ENCODE assay signal across 17 cellular contexts in genomic region chr10:71845410-71846406, GRCh38. TPM values are rescaled to one million over a fixed set of nuclear protein-coding genes. Genes with fewer than 3 reads are reported as not detected.
DNase-seq lines count a peak whose midpoint lies in the region; ATAC-seq and TF ChIP-seq lines count a peak whose summit lies in the region.
"Had no signal": no experiment of that assay in that cellular context is flagged by ENCODE, and none has a peak within 500 bp of the region (broad histone marks: within the 10 kb centered on the region; RNA-seq: fewer than 3 reads in every experiment).

No MANE protein-coding gene starts in this region.

- peaks cover 4% of the 10 kb centered on the region for H3K36me3 ChIP-seq in CD4-positive, CD25-positive, alpha-beta regulatory T cell (ENCODE audit: control insufficient read depth, insufficient read depth, low read length)

- no peaks in the 10 kb centered on the region for H3K9me3 Mint-ChIP-seq in CD4-positive, CD25-positive, alpha-beta regulatory T cell
- H3K9me3 Mint-ChIP-seq in activated B cell treated with CpG ODN at 0.5 μM for 24 hours (no peaks in the 10 kb centered on the region), glutamatergic neuron (ENCODE audit: unreplicated experiment) (no peaks in the 10 kb centered on the region), osteocyte (ENCODE audit: unreplicated experiment) (no peaks in the 10 kb centered on the region)
- peaks cover 2% of the 10 kb centered on the region for H3K9me3 Mint-ChIP-seq in activated CD4-positive, alpha-beta T cell treated with anti-CD3 and anti-CD28 coated beads for 36 hours (ENCODE audit: low read depth)

- DNase-seq in CD4-positive, CD25-positive, alpha-beta regulatory T cell, result no peak
- DNase-seq in activated B cell treated with CpG ODN at 0.5 μM for 24 hours (no peak), glutamatergic neuron (no peak), osteocyte (ENCODE audit: extremely low spot score, unreplicated experiment) (no peak), NCI-H510A treated with DMSO at 0.1 percent for 48 hours (lab: John Stamatoyannopoulos, UW) (no peak)
- DNase-seq in activated CD4-positive, alpha-beta T cell treated with anti-CD3 and anti-CD28 coated beads for 4 hours, result no peak
- no peak for DNase-seq in activated CD4-positive, alpha-beta T cell treated with anti-CD3 and anti-CD28 coated beads for 36 hours
- DNase-seq: activated naive CD4-positive, alpha-beta T cell treated with anti-CD3 and anti-CD28 coated beads, Interleukin-2, amount 50 U/mL, for 16 hours; dermis blood vessel endothelial cell; foreskin keratinocyte; NCI-H1092 treated with DMSO at 0.1 percent for 48 hours; RPMI8226; stimulated activated CD4-positive, alpha-beta T cell treated with anti-CD3 and anti-CD28 coated beads, Interleukin-15, amount 100 ng/mL, for 24 hours; T1000 had no signal

- TF ChIP-seq CTCF in activated B cell treated with CpG ODN at 0.5 μM for 24 hours (IDR thresholded peaks at IDR 0.05) (no peak), glutamatergic neuron (IDR thresholded peaks at IDR 0.05; ENCODE audit: partially characterized antibody, unreplicated experiment) (no peak), osteocyte (IDR thresholded peaks at IDR 0.05) (no peak)

- POLR2A ChIA-PET in activated B cell treated with CpG ODN at 0.5 μM for 24 hours (lab: Charles Lee), result interaction anchor here (0.7 to 1.5 kb wide), 3 partner anchors 10 to 469 kb away, joined by 3 to 5 read pairs (median 3); no protein-coding TSS in a partner anchor
- POLR2A ChIA-PET in activated CD4-positive, alpha-beta T cell treated with anti-CD3 and anti-CD28 coated beads for 36 hours (lab: Charles Lee), result no interaction called here

- peak overlapping the region in 3 of 4 donors; percentile 7 to 27 (median 14) for H3K4me3 Mint-ChIP-seq in CD4-positive, CD25-positive, alpha-beta regulatory T cell
- H3K4me3 Mint-ChIP-seq in activated B cell treated with CpG ODN at 0.5 μM for 24 hours, result no peak overlapping the region
- no peak overlapping the region for H3K4me3 Mint-ChIP-seq in glutamatergic neuron (ENCODE audit: unreplicated experiment)
- H3K4me3 Mint-ChIP-seq in osteocyte (ENCODE audit: unreplicated experiment), result no peak overlapping the region
- no peak overlapping the region for H3K4me3 Mint-ChIP-seq in activated CD4-positive, alpha-beta T cell treated with anti-CD3 and anti-CD28 coated beads for 36 hours
- H3K4me3 Mint-ChIP-seq: B cell had no signal

- no peaks in the 10 kb centered on the region for H3K27me3 ChIP-seq in CD4-positive, CD25-positive, alpha-beta regulatory T cell (ENCODE audit: control insufficient read depth, insufficient read depth, low read length)
- H3K27me3 ChIP-seq: foreskin keratinocyte had no signal

- no peaks in the 10 kb centered on the region for H3K36me3 Mint-ChIP-seq in CD4-positive, CD25-positive, alpha-beta regulatory T cell
- H3K36me3 Mint-ChIP-seq in activated B cell treated with CpG ODN at 0.5 μM for 24 hours (ENCODE audit: low read depth) (peaks cover 6% of the 10 kb centered on the region), glutamatergic neuron (ENCODE audit: unreplicated experiment) (no peaks in the 10 kb centered on the region), osteocyte (ENCODE audit: unreplicated experiment) (no peaks in the 10 kb centered on the region)
- H3K36me3 Mint-ChIP-seq in activated CD4-positive, alpha-beta T cell treated with anti-CD3 and anti-CD28 coated beads for 36 hours (ENCODE audit: low read depth), result no peaks in the 10 kb centered on the region

- no peak overlapping the region for H3K27ac ChIP-seq in CD4-positive, CD25-positive, alpha-beta regulatory T cell (ENCODE audit: insufficient read depth, low read length, poor library complexity, severe bottlenecking)
- H3K27ac ChIP-seq: foreskin keratinocyte had no signal

- CTCF ChIA-PET in activated B cell treated with CpG ODN at 0.5 μM for 24 hours (lab: Charles Lee), result no interaction called here
- CTCF ChIA-PET in activated CD4-positive, alpha-beta T cell treated with anti-CD3 and anti-CD28 coated beads for 36 hours (lab: Charles Lee), result interaction anchor here (0.6 to 1.5 kb wide), 3 partner anchors 9 to 51 kb away, joined by 3 to 5 read pairs (median 3); no protein-coding TSS in a partner anchor

- peaks cover 32% of the 10 kb centered on the region for H3K4me1 ChIP-seq in CD4-positive, CD25-positive, alpha-beta regulatory T cell (ENCODE audit: control insufficient read depth, insufficient read depth, low read length, poor library complexity, severe bottlenecking)

- ATAC-seq in CD4-positive, CD25-positive, alpha-beta regulatory T cell (ENCODE audit: low read depth in 2 of 2), result no peak
- ATAC-seq in activated B cell treated with CpG ODN at 0.5 μM for 24 hours (ENCODE audit: low read depth) (no peak), GM21529 (IDR thresholded peaks at IDR 0.05; ENCODE audit: unreplicated experiment) (no peak)
- no peak for ATAC-seq in activated CD4-positive, alpha-beta T cell treated with anti-CD3 and anti-CD28 coated beads for 36 hours
- ATAC-seq: foreskin keratinocyte, HCT116 had no signal

- intact Hi-C loops in activated B cell treated with CpG ODN at 0.5 μM for 24 hours (cut with micrococcal nuclease), result no loop called here
- intact Hi-C loops in activated CD4-positive, alpha-beta T cell treated with anti-CD3 and anti-CD28 coated beads for 36 hours (cut with DNase I, micrococcal nuclease), result no loop called here

- H3K27ac Mint-ChIP-seq in CD4-positive, CD25-positive, alpha-beta regulatory T cell, result no peak overlapping the region
- H3K27ac Mint-ChIP-seq in activated B cell treated with CpG ODN at 0.5 μM for 24 hours (peak overlapping the region; percentile 46), glutamatergic neuron (ENCODE audit: unreplicated experiment) (peak overlapping the region; percentile 33), osteocyte (ENCODE audit: unreplicated experiment) (peak overlapping the region; percentile 10)
- no peak overlapping the region for H3K27ac Mint-ChIP-seq in activated CD4-positive, alpha-beta T cell treated with anti-CD3 and anti-CD28 coated beads for 36 hours
- H3K27ac Mint-ChIP-seq: B cell had no signal

- no peak overlapping the region for H3K4me3 ChIP-seq in CD4-positive, CD25-positive, alpha-beta regulatory T cell (ENCODE audit: low read depth, low read length)

- H3K4me1 Mint-ChIP-seq in CD4-positive, CD25-positive, alpha-beta regulatory T cell, result peaks cover 20 to 86% (median 60%) of the 10 kb centered on the region in 4 donors
- peaks cover 86% of the 10 kb centered on the region for H3K4me1 Mint-ChIP-seq in activated B cell treated with CpG ODN at 0.5 μM for 24 hours
- H3K4me1 Mint-ChIP-seq in glutamatergic neuron (ENCODE audit: low read depth, unreplicated experiment), result peaks cover 45% of the 10 kb centered on the region
- H3K4me1 Mint-ChIP-seq in osteocyte (ENCODE audit: unreplicated experiment), result peaks cover 48% of the 10 kb centered on the region
- H3K4me1 Mint-ChIP-seq in activated CD4-positive, alpha-beta T cell treated with anti-CD3 and anti-CD28 coated beads for 36 hours, result peaks cover 73% of the 10 kb centered on the region

- H3K27me3 Mint-ChIP-seq in CD4-positive, CD25-positive, alpha-beta regulatory T cell, result no peaks in the 10 kb centered on the region
- no peaks in the 10 kb centered on the region for H3K27me3 Mint-ChIP-seq in activated B cell treated with CpG ODN at 0.5 μM for 24 hours
- no peaks in the 10 kb centered on the region for H3K27me3 Mint-ChIP-seq in glutamatergic neuron (ENCODE audit: unreplicated experiment)
- H3K27me3 Mint-ChIP-seq in osteocyte (ENCODE audit: unreplicated experiment), result no peaks in the 10 kb centered on the region
- H3K27me3 Mint-ChIP-seq in activated CD4-positive, alpha-beta T cell treated with anti-CD3 and anti-CD28 coated beads for 36 hours, result no peaks in the 10 kb centered on the region
- H3K27me3 Mint-ChIP-seq: B cell had no signal

- no peaks in the 10 kb centered on the region for H3K9me3 ChIP-seq in CD4-positive, CD25-positive, alpha-beta regulatory T cell (ENCODE audit: control insufficient read depth in 2 of 2, low read length in 2 of 2)

RNA-seq across cellular contexts. Expression of gene PSAP, which starts 5.3 kb away (rescaled TPM):
- total RNA-seq in CD4-positive, CD25-positive, alpha-beta regulatory T cell, result 186 TPM
- polyA plus RNA-seq in CD4-positive, CD25-positive, alpha-beta regulatory T cell, result 100 to 1,000 TPM; 523 to 560 (median 532) TPM
- total RNA-seq in activated B cell treated with CpG ODN at 0.5 μM for 24 hours (207 and 210 TPM in 2 replicates), glutamatergic neuron (ENCODE audit: unreplicated experiment) (737 TPM), osteocyte (1,262 and 1,314 TPM in 2 replicates)
- 100 to 1,000 TPM; 100 to 109 TPM for total RNA-seq in activated CD4-positive, alpha-beta T cell treated with anti-CD3 and anti-CD28 coated beads for 36 hours

Comparison
In these comparisons a context has a peak if more than half of its experiments do, and no peak if none do; other contexts are left out.
1. H3K27ac Mint-ChIP-seq: peak in activated B cell treated with CpG ODN at 0.5 μM for 24 hours (single experiment), glutamatergic neuron (single experiment) and osteocyte (single experiment); none in CD4-positive, CD25-positive, alpha-beta regulatory T cell (0 of 3) and activated CD4-positive, alpha-beta T cell treated with anti-CD3 and anti-CD28 coated beads for 36 hours (single experiment).
2. H3K4me3 Mint-ChIP-seq: peak in CD4-positive, CD25-positive, alpha-beta regulatory T cell (3 of 4); none in activated B cell treated with CpG ODN at 0.5 μM for 24 hours (single experiment), glutamatergic neuron (single experiment), osteocyte (single experiment) and activated CD4-positive, alpha-beta T cell treated with anti-CD3 and anti-CD28 coated beads for 36 hours (single experiment).